10 cellular contexts compared by ENCODE assay signal in genomic region chrX:41090568-41091238, GRCh38. TPM values are rescaled to one million over a fixed set of nuclear protein-coding genes. Genes with fewer than 3 reads are reported as not detected.
A peak's percentile ranks its signal among the peaks of the same experiment; 100 is the strongest.
DNase-seq lines count a peak whose midpoint lies in the region; ATAC-seq and TF ChIP-seq lines count a peak whose summit lies in the region.
"Had no signal": no experiment of that assay in that cellular context is flagged by ENCODE, and none has a peak within 500 bp of the region (broad histone marks: within the 10 kb centered on the region; RNA-seq: fewer than 3 reads in every experiment).

No MANE protein-coding gene starts in this region.

- in situ Hi-C loops in KBM-7 (cut with MboI; ENCODE audit: low pct_unique_long_range_greater_than_20kb, low sequenced_read_pairs): no loop called here

- H3K4me1 ChIP-seq in iPS DF 6.9 (ENCODE audit: control insufficient read depth, insufficient read depth, low read length) (0 out of 2 replicates have a peak, but pooled peaks cover 2% of the 10 kb centered on the region), thoracic aorta (ENCODE audit: control insufficient read depth in 1 of 2, low read depth in 2 of 2) (peaks cover 8 to 35% of the 10 kb centered on the region in 2 donors)

- no peak for ATAC-seq in thoracic aorta (ENCODE audit: insufficient number of reproducible peaks, low FRiP score, low read depth)

- intact Hi-C loops in activated naive CD4-positive, alpha-beta T cell treated with anti-CD3 and anti-CD28 coated beads for 36 hours (cut with micrococcal nuclease): no loop called here
- intact Hi-C loops in activated T-helper 2 cell treated with anti-CD3 and anti-CD28 coated beads, Interferon-gamma antibody, Interleukin-2, Interleukin-4, amounts not matched to agents 10 μg/mL and 5 μg/mL and 100 μg/mL, durations not matched to agents 14 hours and 24 hours and 36 hours (cut with micrococcal nuclease): no loop called here
- intact Hi-C loops in posterior cingulate gyrus (cut with DNase I): no loop called here

- no CpG with 5 or more reads among the region's 5 CpGs for WGBS in iPS DF 6.9 (ENCODE audit: insufficient coverage, insufficient read length)

- H3K4me3 Mint-ChIP-seq in activated naive CD4-positive, alpha-beta T cell treated with anti-CD3 and anti-CD28 coated beads, Interleukin-2, amount 10 ng/mL, durations not matched to agents 7 days and 5 days: peak overlapping the region; percentile 31
- H3K4me3 Mint-ChIP-seq in activated naive CD4-positive, alpha-beta T cell treated with anti-CD3 and anti-CD28 coated beads for 36 hours: no peak overlapping the region
- no peak overlapping the region for H3K4me3 Mint-ChIP-seq in activated T-helper 2 cell treated with anti-CD3 and anti-CD28 coated beads, Interferon-gamma antibody, Interleukin-2, Interleukin-4, amounts not matched to agents 10 μg/mL and 5 μg/mL and 100 μg/mL, durations not matched to agents 14 hours and 24 hours and 36 hours (ENCODE audit: low read depth)
- no peak overlapping the region; the same call in 1 of the 2 replicates for H3K4me3 Mint-ChIP-seq in HFFc6

- no peak for TF ChIP-seq CTCF in thoracic aorta (IDR thresholded peaks at IDR 0.05)
- TF ChIP-seq CTCF in HFFc6 (IDR thresholded peaks at IDR 0.05): no peak

- H3K36me3 ChIP-seq in iPS DF 6.9 (ENCODE audit: control insufficient read depth, insufficient read depth, low read length) (no peaks in the 10 kb centered on the region; the same call in 1 of the 2 replicates), thoracic aorta (no peaks in the 10 kb centered on the region)

- no peak for DNase-seq in activated naive CD4-positive, alpha-beta T cell treated with anti-CD3 and anti-CD28 coated beads, Interleukin-2, amount 10 ng/mL, durations not matched to agents 7 days and 5 days
- no peak for DNase-seq in activated naive CD4-positive, alpha-beta T cell treated with anti-CD3 and anti-CD28 coated beads for 36 hours
- no peak for DNase-seq in activated T-helper 2 cell treated with anti-CD3 and anti-CD28 coated beads, Interferon-gamma antibody, Interleukin-2, Interleukin-4, amounts not matched to agents 10 μg/mL and 5 μg/mL and 100 μg/mL, durations not matched to agents 14 hours and 24 hours and 36 hours (ENCODE audit: low spot score)
- DNase-seq in iPS DF 6.9 (ENCODE audit: low read depth, low spot score): no peak
- DNase-seq in thoracic aorta (ENCODE audit: low spot score): no peak
- no peak for DNase-seq in HFFc6
- DNase-seq in posterior cingulate gyrus: no peak
- no peak for DNase-seq in KBM-7
- DNase-seq: activated CD4-positive, CD25-positive, alpha-beta regulatory T cell; stimulated activated naive CD4-positive, alpha-beta T cell treated with Interleukin-2 at 50 U/mL for 16 hours had no signal

- no peaks in the 10 kb centered on the region for H3K27me3 ChIP-seq in iPS DF 6.9 (ENCODE audit: control insufficient read depth, insufficient read depth, low read length)
- H3K27me3 ChIP-seq in thoracic aorta (replicated peaks; ENCODE audit: insufficient read depth): no peaks in the 10 kb centered on the region

- H3K4me3 ChIP-seq in iPS DF 6.9 (ENCODE audit: low read length) (peak overlapping the region; percentile 10; the same call in 1 of the 2 replicates), thoracic aorta (peak overlapping the region; percentile 24)

- H3K4me1 Mint-ChIP-seq in activated naive CD4-positive, alpha-beta T cell treated with anti-CD3 and anti-CD28 coated beads, Interleukin-2, amount 10 ng/mL, durations not matched to agents 7 days and 5 days: peaks cover 58% of the 10 kb centered on the region
- peaks cover 68% of the 10 kb centered on the region for H3K4me1 Mint-ChIP-seq in activated naive CD4-positive, alpha-beta T cell treated with anti-CD3 and anti-CD28 coated beads for 36 hours (ENCODE audit: low read depth)
- H3K4me1 Mint-ChIP-seq in activated T-helper 2 cell treated with anti-CD3 and anti-CD28 coated beads, Interferon-gamma antibody, Interleukin-2, Interleukin-4, amounts not matched to agents 10 μg/mL and 5 μg/mL and 100 μg/mL, durations not matched to agents 14 hours and 24 hours and 36 hours (ENCODE audit: low read depth): peaks cover 38% of the 10 kb centered on the region
- H3K4me1 Mint-ChIP-seq in HFFc6 (ENCODE audit: low read depth): peaks cover 57% of the 10 kb centered on the region

- no peaks in the 10 kb centered on the region for H3K9me3 Mint-ChIP-seq in activated naive CD4-positive, alpha-beta T cell treated with anti-CD3 and anti-CD28 coated beads, Interleukin-2, amount 10 ng/mL, durations not matched to agents 7 days and 5 days
- no peaks in the 10 kb centered on the region for H3K9me3 Mint-ChIP-seq in activated naive CD4-positive, alpha-beta T cell treated with anti-CD3 and anti-CD28 coated beads for 36 hours
- no peaks in the 10 kb centered on the region for H3K9me3 Mint-ChIP-seq in activated T-helper 2 cell treated with anti-CD3 and anti-CD28 coated beads, Interferon-gamma antibody, Interleukin-2, Interleukin-4, amounts not matched to agents 10 μg/mL and 5 μg/mL and 100 μg/mL, durations not matched to agents 14 hours and 24 hours and 36 hours
- H3K9me3 Mint-ChIP-seq in HFFc6: no peaks in the 10 kb centered on the region

- H3K27ac ChIP-seq in iPS DF 6.9 (ENCODE audit: low read length) (no peak overlapping the region), thoracic aorta (no peak overlapping the region)

- H3K36me3 Mint-ChIP-seq in activated naive CD4-positive, alpha-beta T cell treated with anti-CD3 and anti-CD28 coated beads, Interleukin-2, amount 10 ng/mL, durations not matched to agents 7 days and 5 days: peaks cover 23% of the 10 kb centered on the region
- peaks cover 11% of the 10 kb centered on the region for H3K36me3 Mint-ChIP-seq in activated naive CD4-positive, alpha-beta T cell treated with anti-CD3 and anti-CD28 coated beads for 36 hours (ENCODE audit: low read depth)
- peaks cover 17% of the 10 kb centered on the region for H3K36me3 Mint-ChIP-seq in activated T-helper 2 cell treated with anti-CD3 and anti-CD28 coated beads, Interferon-gamma antibody, Interleukin-2, Interleukin-4, amounts not matched to agents 10 μg/mL and 5 μg/mL and 100 μg/mL, durations not matched to agents 14 hours and 24 hours and 36 hours (ENCODE audit: low read depth)
- peaks cover 13% of the 10 kb centered on the region; the same call in 1 of the 2 replicates for H3K36me3 Mint-ChIP-seq in HFFc6 (ENCODE audit: low read depth)

- no peaks in the 10 kb centered on the region for H3K27me3 Mint-ChIP-seq in activated naive CD4-positive, alpha-beta T cell treated with anti-CD3 and anti-CD28 coated beads, Interleukin-2, amount 10 ng/mL, durations not matched to agents 7 days and 5 days
- H3K27me3 Mint-ChIP-seq in activated naive CD4-positive, alpha-beta T cell treated with anti-CD3 and anti-CD28 coated beads for 36 hours (ENCODE audit: low read depth): no peaks in the 10 kb centered on the region
- H3K27me3 Mint-ChIP-seq in activated T-helper 2 cell treated with anti-CD3 and anti-CD28 coated beads, Interferon-gamma antibody, Interleukin-2, Interleukin-4, amounts not matched to agents 10 μg/mL and 5 μg/mL and 100 μg/mL, durations not matched to agents 14 hours and 24 hours and 36 hours (ENCODE audit: low read depth): no peaks in the 10 kb centered on the region
- H3K27me3 Mint-ChIP-seq in HFFc6 (ENCODE audit: insufficient read depth): peaks cover 3% of the 10 kb centered on the region; the same call in 1 of the 2 replicates

- no peaks in the 10 kb centered on the region for H3K9me3 ChIP-seq in iPS DF 6.9 (ENCODE audit: control insufficient read depth, insufficient read depth, low read length)
- no peaks in the 10 kb centered on the region for H3K9me3 ChIP-seq in thoracic aorta

- CTCF ChIA-PET in activated naive CD4-positive, alpha-beta T cell treated with anti-CD3 and anti-CD28 coated beads, Interleukin-2, amount 10 ng/mL, durations not matched to agents 7 days and 5 days (lab: Charles Lee): interaction anchor here (1.1 kb wide), 1 partner anchor 22 kb away, joined by 4 read pairs; no protein-coding TSS in a partner anchor
- CTCF ChIA-PET in activated naive CD4-positive, alpha-beta T cell treated with anti-CD3 and anti-CD28 coated beads for 36 hours (lab: Charles Lee): interaction anchor here (0.6 to 1.3 kb wide), 2 partner anchors 24 to 145 kb away, joined by 3 to 7 read pairs; no protein-coding TSS in a partner anchor

- H3K27ac Mint-ChIP-seq in activated naive CD4-positive, alpha-beta T cell treated with anti-CD3 and anti-CD28 coated beads, Interleukin-2, amount 10 ng/mL, durations not matched to agents 7 days and 5 days: no peak overlapping the region
- no peak overlapping the region for H3K27ac Mint-ChIP-seq in activated naive CD4-positive, alpha-beta T cell treated with anti-CD3 and anti-CD28 coated beads for 36 hours
- peak overlapping the region; percentile 38 for H3K27ac Mint-ChIP-seq in activated T-helper 2 cell treated with anti-CD3 and anti-CD28 coated beads, Interferon-gamma antibody, Interleukin-2, Interleukin-4, amounts not matched to agents 10 μg/mL and 5 μg/mL and 100 μg/mL, durations not matched to agents 14 hours and 24 hours and 36 hours
- no peak overlapping the region for H3K27ac Mint-ChIP-seq in HFFc6

RNA-seq across cellular contexts. Expression of gene USP9X, which starts 5.5 kb away (rescaled TPM):
- total RNA-seq in activated naive CD4-positive, alpha-beta T cell treated with anti-CD3 and anti-CD28 coated beads for 36 hours: 10 to 100 TPM; 60.0 to 63.4 TPM
- 53.4 and 54.4 TPM in 2 replicates for total RNA-seq in activated T-helper 2 cell treated with anti-CD3 and anti-CD28 coated beads, Interferon-gamma antibody, Interleukin-2, Interleukin-4, amounts not matched to agents 10 μg/mL and 5 μg/mL and 100 μg/mL, durations not matched to agents 14 hours and 24 hours and 36 hours
- 10 to 100 TPM; 81.4 to 87.8 TPM for total RNA-seq in thoracic aorta
- 10 to 100 TPM; 54.1 to 73.0 (median 60.9) TPM for total RNA-seq in HFFc6 (2021; fragmentation: NEBNext Ultra II Directional; extraction: Animal tissue kit (Norgen Biotek cat#: 25700))
